ENCODE assay signal across 21 cellular contexts in genomic region chr5:81156732-81157131, GRCh38.
DNase-seq lines count a peak whose midpoint lies in the region; ATAC-seq, FAIRE-seq and TF ChIP-seq lines count a peak whose summit lies in the region.
"Had no signal": no experiment of that assay in that cellular context is flagged by ENCODE, and none has a peak within 500 bp of the region (broad histone marks: within the 10 kb centered on the region; RNA-seq: fewer than 3 reads in every experiment).

No MANE protein-coding gene starts in this region.

- H3K79me2 ChIP-seq in K562 (ENCODE audit: control insufficient read depth, insufficient read depth, low read length), result no peaks in the 10 kb centered on the region

- H3K36me3 ChIP-seq in K562 (ENCODE audit: control insufficient read depth, insufficient read depth, low read length) (no peaks in the 10 kb centered on the region), sigmoid colon (no peaks in the 10 kb centered on the region)
- H3K36me3 ChIP-seq: BE2C, SJCRH30 had no signal

- H3K4me1 ChIP-seq in K562 (replicated peaks in 1 of 2; ENCODE audit: control insufficient read depth in 2 of 2, insufficient read depth in 2 of 2, low read length in 2 of 2) (no peaks in the 10 kb centered on the region), sigmoid colon (no peaks in the 10 kb centered on the region)
- H3K4me1 ChIP-seq: A549, BE2C had no signal

- in situ Hi-C loops in K562 (cut with MboI), result no loop called here

- H3K9me3 ChIP-seq in K562 (replicated peaks; ENCODE audit: control insufficient read depth, insufficient read depth, low read depth, low read length) (no peaks in the 10 kb centered on the region), sigmoid colon (peaks cover 0 to 5% (median 0%) of the 10 kb centered on the region in 4 donors)

- TF ChIP-seq RAD21 in K562 (CRISPR knock-in tag; conservative IDR thresholded peaks at IDR 0.05 in 1 of 2, IDR thresholded peaks at IDR 0.05 in 1 of 2), result no peak

- TF ChIP-seq CTCF in GM12865 (IDR thresholded peaks at IDR 0.05; ENCODE audit: insufficient read depth, low read depth, low read length, missing control alignments) (no peak), K562 (IDR thresholded peaks at IDR 0.05 in 2 of 3, conservative IDR thresholded peaks at IDR 0.05 in 1 of 3; ENCODE audit: insufficient read depth in 2 of 3, low read depth in 1 of 3, low read length in 3 of 3) (no peak), sigmoid colon (IDR thresholded peaks at IDR 0.05) (no peak)

- no peak overlapping the region for H3K4me2 ChIP-seq in K562 (ENCODE audit: insufficient read depth, low read length)
- H3K4me2 ChIP-seq: A549 had no signal

- H3K9me1 ChIP-seq in K562 (ENCODE audit: control insufficient read depth, insufficient read depth, low read length), result no peaks in the 10 kb centered on the region

- no peak overlapping the region for H3K4me3 ChIP-seq in GM12865 (ENCODE audit: low read depth, low read length)
- no peak overlapping the region for H3K4me3 ChIP-seq in K562
- no peak overlapping the region for H3K4me3 ChIP-seq in sigmoid colon
- H3K4me3 ChIP-seq: A549, SJCRH30 had no signal

- no peak overlapping the region for H3K9ac ChIP-seq in K562 (ENCODE audit: insufficient read depth in 1 of 2, low read depth in 2 of 2, low read length in 2 of 2)

- ATAC-seq in GM21576 (IDR thresholded peaks at IDR 0.05; ENCODE audit: unreplicated experiment) (peak; percentile 42), K562 (no peak), HG02840 (IDR thresholded peaks at IDR 0.05; ENCODE audit: low FRiP score, unreplicated experiment) (no peak)
- ATAC-seq: A549, HCT116, Panc1, T-cell had no signal

- intact Hi-C loops in K562 (cut with micrococcal nuclease), result no loop called here
- intact Hi-C loops in sigmoid colon (cut with DNase I), result no loop called here

- 44% methylated on average over 6 of the region's 6 CpGs for WGBS in K562 (ENCODE audit: insufficient coverage, low coverage, missing lambda C conversion rate)
- 86 to 96% methylated on average over 6 of the region's 6 CpGs for WGBS in sigmoid colon, 2 donors

- no TSS peak for BruUV-seq in K562 (replicated peaks; lab: Mats Ljungman, UMichigan)

- H2AFZ ChIP-seq in K562 (ENCODE audit: low read depth, low read length), result no peak overlapping the region

- TF ChIP-seq POLR2A in K562 (conservative IDR thresholded peaks at IDR 0.05), result no peak
- no peak for TF ChIP-seq POLR2A in sigmoid colon (IDR thresholded peaks at IDR 0.05)

- no peaks in the 10 kb centered on the region for H4K20me1 ChIP-seq in K562 (replicated peaks; ENCODE audit: control insufficient read depth, insufficient read depth, low read length)

- FAIRE-seq in K562 (lab: Jason Lieb, UNC), result no peak
- FAIRE-seq: A549, GM12892, H1 had no signal

- peak; percentile 9 for DNase-seq in GM12865 (ENCODE audit: low read depth)
- peak; percentile 67 for DNase-seq in NOMO-1 treated with DMSO at 0.1 percent for 48 hours (lab: John Stamatoyannopoulos, UW; ENCODE audit: unreplicated experiment)
- no peak for DNase-seq in K562 (ENCODE audit: extremely low read depth in 1 of 4, low spot score in 3 of 4)
- DNase-seq in sigmoid colon, result no peak
- no peak for DNase-seq in NCI-H1694 (lab: John Stamatoyannopoulos, UW)
- DNase-seq: BE2C, NCI-H1105, NCI-H2081, NCI-H2171, NCI-H345, NCI-H524, NCI-H82, SJCRH30, T-cell had no signal

- no peak overlapping the region for H3K27ac ChIP-seq in K562 (ENCODE audit: extremely low read depth, low read depth, low read length)
- H3K27ac ChIP-seq in sigmoid colon, result no peak overlapping the region
- H3K27ac ChIP-seq: A549, SJCRH30 had no signal

- H3K27me3 ChIP-seq in K562 (ENCODE audit: control insufficient read depth in 2 of 2, insufficient read depth in 2 of 2, low read length in 2 of 2) (no peaks in the 10 kb centered on the region; a peak in 1 of 5 replicates), sigmoid colon (no peaks in the 10 kb centered on the region)
- H3K27me3 ChIP-seq: BE2C, SJCRH30 had no signal

- TF ChIP-seq EP300 in K562 (IDR thresholded peaks at IDR 0.05; ENCODE audit: low read length), result no peak
- TF ChIP-seq EP300 in sigmoid colon (IDR thresholded peaks at IDR 0.05), result no peak

- CTCF ChIA-PET in K562 (lab: Yijun Ruan, JAX; ENCODE audit: low intra/inter-chr PET ratio), result no interaction called here

- POLR2A ChIA-PET in K562 (lab: Yijun Ruan, JAX), result interaction anchor here (1.0 kb wide), 2 partner anchors 9 to 12 kb away, joined by 3 read pairs; no protein-coding TSS in a partner anchor

TF ChIP-seq in K562, 482 proteins besides CTCF, POLR2A, EP300 and RAD21:
- TF ChIP-seq MEIS2 (IDR thresholded peaks at IDR 0.05; ENCODE audit: partially characterized antibody), result peak; percentile 71
- TF ChIP-seq SIRT6 (IDR thresholded peaks at IDR 0.05; ENCODE audit: low read depth, low read length), result no peak
- TF ChIP-seq PBX2 (CRISPR knock-in tag; IDR thresholded peaks at IDR 0.05; ENCODE audit: low read depth), result no peak
- peak; percentile 31 for TF ChIP-seq PBX2 (tag; conservative IDR thresholded peaks at IDR 0.05; ENCODE audit: low read depth)
- no peak for TF ChIP-seq NFE2 (IDR thresholded peaks at IDR 0.05; ENCODE audit: low read depth)

Comparison
In these comparisons a context has a peak if more than half of its experiments do, and no peak if none do; other contexts are left out.
1. DNase-seq: peak in GM12865 (single experiment) and NOMO-1 treated with DMSO at 0.1 percent for 48 hours (single experiment); none in K562 (0 of 4), sigmoid colon (single experiment) and NCI-H1694 (single experiment).